Comparison of ENCODE assay signal across 10 cellular contexts in the genomic region with DNA sequence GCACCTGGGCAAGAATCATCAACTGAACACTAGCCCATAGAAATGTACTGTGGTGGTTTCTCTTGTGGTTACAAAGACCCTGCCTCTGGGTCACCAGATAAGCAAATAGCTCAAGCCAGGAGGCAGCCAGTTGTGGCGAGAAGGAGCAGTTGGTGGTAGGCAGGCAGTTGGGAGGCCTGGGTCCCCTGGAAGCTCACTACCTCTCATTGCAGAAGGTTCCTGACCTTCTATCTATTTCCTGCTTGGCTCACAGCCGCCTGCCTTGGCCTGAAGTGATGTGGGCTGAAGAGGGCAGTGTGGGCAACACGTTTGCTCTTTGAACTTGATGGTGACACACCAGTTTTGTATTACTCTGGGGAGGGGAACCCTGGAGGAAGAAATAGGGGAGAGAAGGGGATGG. TPM values are rescaled to one million over a fixed set of nuclear protein-coding genes. Genes with fewer than 3 reads are reported as not detected.
DNase-seq lines count a peak whose midpoint lies in the region; ATAC-seq and TF ChIP-seq lines count a peak whose summit lies in the region.
"Had no signal": no experiment of that assay in that cellular context is flagged by ENCODE, and none has a peak within 500 bp of the region (broad histone marks: within the 10 kb centered on the region; RNA-seq: fewer than 3 reads in every experiment).

No MANE protein-coding gene starts in this region.

- H3K4me3 Mint-ChIP-seq in chondrocyte (ENCODE audit: unreplicated experiment), result no peak overlapping the region

- H3K4me3 ChIP-seq in HL-60 (replicated peaks; ENCODE audit: insufficient read depth, low read length) (no peak overlapping the region), lung (no peak overlapping the region), aorta (ENCODE audit: low read length in 2 of 2) (no peak overlapping the region)

- no peak overlapping the region for H3K27ac Mint-ChIP-seq in chondrocyte (ENCODE audit: unreplicated experiment)

- intact Hi-C loops in aorta (cut with DNase I), result no loop called here

- peaks cover 3% of the 10 kb centered on the region for H3K4me1 Mint-ChIP-seq in chondrocyte (ENCODE audit: low read depth)

- H3K9me3 Mint-ChIP-seq in chondrocyte (ENCODE audit: low read depth), result no peaks in the 10 kb centered on the region

- H3K27ac ChIP-seq in HL-60 (replicated peaks) (peak overlapping the region; percentile 70), lung (ENCODE audit: low read depth in 1 of 2, low read length in 1 of 2) (no peak overlapping the region), aorta (ENCODE audit: low read depth in 1 of 2, low read length in 2 of 2) (no peak overlapping the region)

- no peaks in the 10 kb centered on the region for H3K36me3 Mint-ChIP-seq in chondrocyte (ENCODE audit: low read depth)

- H3K4me1 ChIP-seq in lung (ENCODE audit: control insufficient read depth in 2 of 2, insufficient read depth in 2 of 2, low read length in 2 of 2), result peaks cover 0 to 8% of the 10 kb centered on the region in 2 donors
- no peaks in the 10 kb centered on the region for H3K4me1 ChIP-seq in aorta (ENCODE audit: control insufficient read depth in 1 of 2, insufficient read depth in 2 of 2, low read length in 2 of 2)

- H3K9me3 ChIP-seq in lung (ENCODE audit: control insufficient read depth in 2 of 2, insufficient read depth in 1 of 2, low read length in 1 of 2) (no peaks in the 10 kb centered on the region), aorta (ENCODE audit: control insufficient read depth, low read length) (no peaks in the 10 kb centered on the region)

- no peaks in the 10 kb centered on the region for H3K27me3 ChIP-seq in HL-60 (ENCODE audit: insufficient read depth, poor library complexity, severe bottlenecking)
- no peaks in the 10 kb centered on the region for H3K27me3 ChIP-seq in lung (ENCODE audit: control insufficient read depth, insufficient read depth)
- H3K27me3 ChIP-seq in aorta (ENCODE audit: control insufficient read depth in 1 of 2, insufficient read depth in 2 of 2, low read length in 1 of 2), result no peaks in the 10 kb centered on the region

- H3K36me3 ChIP-seq in lung (ENCODE audit: control insufficient read depth in 2 of 2, insufficient read depth in 2 of 2, low read length in 2 of 2), result no peaks in the 10 kb centered on the region
- no peaks in the 10 kb centered on the region for H3K36me3 ChIP-seq in aorta (ENCODE audit: control insufficient read depth in 1 of 2, insufficient read depth in 2 of 2, low read length in 1 of 2)

- TF ChIP-seq CTCF in HL-60 (IDR thresholded peaks at IDR 0.05; ENCODE audit: insufficient read depth, low read length), result peak; percentile 13
- no peak for TF ChIP-seq CTCF in lung (IDR thresholded peaks at IDR 0.05; ENCODE audit: control extremely low read depth, extremely low read depth)
- no peak for TF ChIP-seq CTCF in chondrocyte (IDR thresholded peaks at IDR 0.05)

- peak; percentile 9 for DNase-seq in EH (ENCODE audit: low read depth)
- peak in 1 of 2 experiments; percentile 84 for DNase-seq in HL-60 (ENCODE audit: low read depth in 1 of 2, low spot score in 1 of 2)
- peak; percentile 47 for DNase-seq in SW480 (ENCODE audit: low spot score)
- DNase-seq in lung (ENCODE audit: low spot score), result no peak
- no peak for DNase-seq in aorta
- no peak for DNase-seq in chondrocyte (ENCODE audit: low spot score)
- no peak for DNase-seq in NCI-H2227 (lab: John Stamatoyannopoulos, UW; ENCODE audit: unreplicated experiment)
- DNase-seq: foreskin fibroblast had no signal

- 37 to 54% methylated on average over 3 of the region's 3 CpGs for WGBS in lung, 2 donors
- WGBS in aorta, 2 donors, result 84 to 87% methylated on average over 3 of the region's 3 CpGs

- no peaks in the 10 kb centered on the region for H3K27me3 Mint-ChIP-seq in chondrocyte (ENCODE audit: low read depth)

- ATAC-seq in lung (ENCODE audit: insufficient read depth, low FRiP score), result peak; percentile 17
- ATAC-seq in aorta (ENCODE audit: low FRiP score), result no peak
- ATAC-seq in GM18909 (IDR thresholded peaks at IDR 0.05; ENCODE audit: poor library complexity, unreplicated experiment), result no peak
- ATAC-seq: Right ventricle myocardium inferior had no signal

RNA-seq across cellular contexts. Expression of gene NECTIN1, which starts 34.7 kb away (rescaled TPM):
- 10 to 100 TPM in 1 of 2 donors, 1 to 10 TPM in 1; 8.6 to 18.3 TPM for total RNA-seq in lung
- 1 to 10 TPM; 4.7 to 6.1 TPM for polyA plus RNA-seq in lung
- total RNA-seq in aorta, result 1 to 10 TPM; 5.5 to 7.1 TPM
- 1 to 10 TPM; 1.3 to 4.3 TPM for polyA plus RNA-seq in aorta
- total RNA-seq in chondrocyte, result 9.1 to 10.3 TPM (median 9.7 TPM) in 3 replicates

Comparison
In these comparisons a context has a peak if more than half of its experiments do, and no peak if none do; other contexts are left out.
1. DNase-seq: peak in EH (single experiment) and SW480 (single experiment); none in lung (single experiment), aorta (0 of 2), chondrocyte (single experiment) and NCI-H2227 (single experiment).